33 cellular contexts compared by ENCODE assay signal in the genomic region with DNA sequence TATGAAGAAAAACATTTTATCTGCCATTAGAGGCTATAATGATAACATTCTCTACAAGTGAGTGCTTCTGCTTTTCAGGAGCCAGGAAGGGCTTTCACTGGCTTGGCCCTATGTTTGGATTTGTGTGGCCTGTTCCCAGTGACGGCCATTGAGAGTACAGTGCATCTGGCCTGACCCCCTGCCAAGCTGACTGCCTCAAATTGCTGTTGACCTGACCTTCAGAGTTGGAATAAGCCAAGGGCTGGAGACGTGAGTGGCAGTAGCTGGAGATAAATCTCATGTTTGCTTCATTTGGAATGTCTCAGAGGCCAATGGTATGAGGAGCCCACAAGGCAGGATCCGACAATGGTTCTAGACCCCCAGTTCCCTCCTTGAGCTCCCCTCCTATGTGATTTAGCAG. TPM values are rescaled to one million over a fixed set of nuclear protein-coding genes. Genes with fewer than 3 reads are reported as not detected.
"Had no signal": no experiment of that assay in that cellular context is flagged by ENCODE, and none has a peak within 500 bp of the region (broad histone marks: within the 10 kb centered on the region; RNA-seq: fewer than 3 reads in every experiment).

No MANE protein-coding gene starts in this region.

- DNase-seq: activated CD4-positive, alpha-beta T cell treated with anti-CD3 and anti-CD28 coated beads, Interleukin-2, amount 10 ng/mL, durations not matched to agents 24 days and 14 days; activated CD4-positive, CD25-positive, alpha-beta regulatory T cell; activated CD4-positive, CD25-positive, alpha-beta regulatory T cell treated with anti-CD3 and anti-CD28 coated beads, Interleukin-2, amount 50 U/mL, for 72 hours; activated CD8-positive, alpha-beta memory T cell treated with anti-CD3 and anti-CD28 coated beads, Interleukin-2, amount 50 U/mL, for 4 hours; activated CD8-positive, alpha-beta T cell treated with anti-CD3 and anti-CD28 coated beads, Interleukin-2, amount 10 ng/mL, durations not matched to agents 7 days and 5 days; activated gamma-delta T cell; activated naive CD4-positive, alpha-beta T cell; activated naive CD4-positive, alpha-beta T cell treated with anti-CD3 and anti-CD28 coated beads, Interleukin-2, amount 10 ng/mL, durations not matched to agents 7 days and 5 days; activated naive CD8-positive, alpha-beta T cell treated with anti-CD3 and anti-CD28 coated beads, Interleukin-2, amount 10 ng/mL, durations not matched to agents 7 days and 5 days; activated T-cell treated with anti-CD3 and anti-CD28 coated beads, Interleukin-2, amount 50 U/mL, for 1 hour; activated T-cell treated with anti-CD3 and anti-CD28 coated beads, Interleukin-2, amount 50 U/mL, for 48 hours; caudate nucleus; cortex of kidney; dermis blood vessel endothelial cell; effector CD4-positive, alpha-beta T cell; effector memory CD8-positive, alpha-beta T cell; erythroblast; esophagus squamous epithelium; head of caudate nucleus; SW 1271; T-cell had no signal

- H3K27me3 ChIP-seq: ascending aorta, breast epithelium, esophagus squamous epithelium had no signal

- H3K4me1 ChIP-seq: ascending aorta, breast epithelium, esophagus squamous epithelium had no signal

- H3K9me3 ChIP-seq: ascending aorta, breast epithelium, esophagus squamous epithelium had no signal

- H3K4me3 ChIP-seq: ascending aorta, breast epithelium, esophagus squamous epithelium had no signal

- H3K36me3 ChIP-seq: ascending aorta, breast epithelium, esophagus squamous epithelium had no signal

- H3K27ac ChIP-seq: ascending aorta, breast epithelium, esophagus squamous epithelium had no signal

- ATAC-seq: activated CD8-positive, alpha-beta T cell treated with anti-CD3 and anti-CD28 coated beads, Interleukin-2, amount 10 ng/mL, durations not matched to agents 7 days and 5 days; T-cell had no signal

RNA-seq across cellular contexts. Expression of a gene that starts 28.3 kb away (rescaled TPM):
- total RNA-seq: activated CD4-positive, alpha-beta memory T cell treated with anti-CD3 and anti-CD28 coated beads for 36 hours; activated CD4-positive, alpha-beta T cell treated with anti-CD3 and anti-CD28 coated beads for 36 hours; activated CD4-positive, alpha-beta T cell treated with anti-CD3 and anti-CD28 coated beads, Interleukin-2, amount 10 ng/mL, durations not matched to agents 24 days and 14 days; activated CD8-positive, alpha-beta memory T cell treated with anti-CD3 and anti-CD28 coated beads for 36 hours; activated CD8-positive, alpha-beta memory T cell treated with anti-CD3 and anti-CD28 coated beads, Interleukin-2, amount 10 ng/mL, durations not matched to agents 7 days and 5 days; activated CD8-positive, alpha-beta T cell treated with anti-CD3 and anti-CD28 coated beads, Interleukin-2, amount 10 ng/mL, durations not matched to agents 7 days and 5 days; activated naive CD4-positive, alpha-beta T cell treated with anti-CD3 and anti-CD28 coated beads, Interleukin-2, amount 50 U/mL, for 72 hours; activated naive CD8-positive, alpha-beta T cell treated with anti-CD3 and anti-CD28 coated beads, Interleukin-2, amount 10 ng/mL, durations not matched to agents 7 days and 5 days; activated T-helper 1 cell treated with anti-CD3 and anti-CD28 coated beads, Interleukin-12 subunit alpha, Interleukin-12 subunit beta, Interleukin-2, Interleukin-4 antibody, amounts not matched to agents 30 ng/mL and 10 ng/mL and 1 ng/mL, durations not matched to agents 14 hours and 24 hours and 36 hours; ascending aorta; chondrocyte; dermis blood vessel endothelial cell; esophagus squamous epithelium; fibroblast of lung; fibroblast of villous mesenchyme; frontal cortex had no signal
- polyA plus RNA-seq: fibroblast of lung had no signal
